8 cellular contexts compared by ENCODE assay signal in the genomic region with DNA sequence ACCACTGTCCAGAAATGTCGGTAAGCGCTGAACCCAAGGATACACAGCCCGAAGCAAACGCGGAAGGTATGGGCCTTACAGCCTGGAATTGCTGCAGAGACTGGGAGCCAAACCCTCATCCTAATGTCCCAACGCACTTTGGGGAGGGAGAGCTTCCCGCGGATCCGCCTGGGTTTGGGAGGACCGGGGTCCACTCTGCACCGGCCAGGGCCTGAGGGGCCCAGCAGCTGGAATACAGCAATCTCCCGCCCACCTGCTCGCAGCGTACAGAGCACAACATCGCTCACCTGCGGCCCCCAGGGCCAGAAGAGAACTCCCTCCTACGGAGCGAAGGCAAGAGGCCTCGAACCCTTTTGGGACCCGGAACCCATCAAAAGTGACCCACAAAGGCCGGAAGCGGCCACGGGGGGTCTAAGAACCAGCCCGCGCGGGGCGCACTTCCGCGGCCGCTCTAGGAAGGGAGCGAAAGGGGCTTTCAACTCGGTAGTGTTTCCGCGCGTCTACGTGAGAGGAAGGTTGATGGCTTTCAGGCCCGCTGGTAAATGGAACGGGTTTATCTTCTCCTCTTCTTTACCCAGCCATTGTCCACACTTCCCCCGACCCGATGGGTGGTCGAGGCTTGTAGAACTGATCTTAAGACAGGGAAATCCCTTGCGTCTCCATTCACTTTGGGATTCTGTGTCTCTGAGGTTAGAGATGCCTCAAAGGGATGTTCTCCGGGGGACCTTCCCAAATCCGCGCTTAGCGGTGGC. TPM values are rescaled to one million over a fixed set of nuclear protein-coding genes. Genes with fewer than 3 reads are reported as not detected.
DNase-seq lines count a peak whose midpoint lies in the region; ATAC-seq and TF ChIP-seq lines count a peak whose summit lies in the region.

A gene (minus strand): TSS at position 378 of the 752 bp plus-strand sequence. CDS start 1,342 bp downstream, outside the sequence.

- no peaks in the 10 kb centered on the region for H3K9me3 ChIP-seq in mesodermal cell (ENCODE audit: control insufficient read depth, low read length)

- H3K4me1 ChIP-seq in mesodermal cell (ENCODE audit: control insufficient read depth, insufficient read depth, low read length, poor library complexity, severe bottlenecking) = peaks cover 5% of the 10 kb centered on the region

- CTCF ChIA-PET in activated CD8-positive, alpha-beta memory T cell treated with anti-CD3 and anti-CD28 coated beads, Interleukin-2, amount 10 ng/mL, durations not matched to agents 7 days and 5 days (lab: Charles Lee) = interaction anchor here (0.8 to 0.9 kb wide), 2 partner anchors 133 to 258 kb away, joined by 3 to 4 read pairs; a partner anchor contains a TSS

- peaks cover 36% of the 10 kb centered on the region for H3K36me3 ChIP-seq in mesodermal cell (ENCODE audit: control insufficient read depth, insufficient read depth, low read length)

- ATAC-seq in GM19023 (IDR thresholded peaks at IDR 0.05; ENCODE audit: unreplicated experiment) (peak; percentile 90), HG03280 (IDR thresholded peaks at IDR 0.05; ENCODE audit: unreplicated experiment) (peak; percentile 83)
- ATAC-seq in activated CD8-positive, alpha-beta memory T cell treated with anti-CD3 and anti-CD28 coated beads, Interleukin-2, amount 10 ng/mL, durations not matched to agents 7 days and 5 days = peak; percentile 93

- H3K27me3 Mint-ChIP-seq in activated CD8-positive, alpha-beta memory T cell treated with anti-CD3 and anti-CD28 coated beads, Interleukin-2, amount 10 ng/mL, durations not matched to agents 7 days and 5 days = peaks cover 26% of the 10 kb centered on the region
- H3K27me3 Mint-ChIP-seq in endothelial cell (ENCODE audit: unreplicated experiment) = peaks cover 2% of the 10 kb centered on the region

- peak within 1 kb of the TSS; percentile 92 for H3K27ac Mint-ChIP-seq in activated CD8-positive, alpha-beta memory T cell treated with anti-CD3 and anti-CD28 coated beads, Interleukin-2, amount 10 ng/mL, durations not matched to agents 7 days and 5 days
- H3K27ac Mint-ChIP-seq in endothelial cell (ENCODE audit: unreplicated experiment) = peak within 1 kb of the TSS; percentile 95

- H3K9me3 Mint-ChIP-seq in activated CD8-positive, alpha-beta memory T cell treated with anti-CD3 and anti-CD28 coated beads, Interleukin-2, amount 10 ng/mL, durations not matched to agents 7 days and 5 days (ENCODE audit: low read depth) = peaks cover 3% of the 10 kb centered on the region
- H3K9me3 Mint-ChIP-seq in endothelial cell (ENCODE audit: unreplicated experiment) = no peaks in the 10 kb centered on the region

- H3K4me3 Mint-ChIP-seq in activated CD8-positive, alpha-beta memory T cell treated with anti-CD3 and anti-CD28 coated beads, Interleukin-2, amount 10 ng/mL, durations not matched to agents 7 days and 5 days = peak within 1 kb of the TSS; percentile 87
- H3K4me3 Mint-ChIP-seq in endothelial cell (ENCODE audit: unreplicated experiment) = peak within 1 kb of the TSS; percentile 96

- peak; percentile 84 for TF ChIP-seq CTCF in AG09309 (IDR thresholded peaks at IDR 0.05; ENCODE audit: control insufficient read depth, insufficient read depth, low read depth, low read length, missing control alignments)
- TF ChIP-seq CTCF in endothelial cell (IDR thresholded peaks at IDR 0.05; ENCODE audit: unreplicated experiment) = no peak

- DNase-seq in AG09309 (ENCODE audit: low read depth) = peak; percentile 41
- DNase-seq in NCI-H748 treated with DMSO at 0.1 percent for 48 hours (lab: John Stamatoyannopoulos, UW) = peak; percentile 91
- peak; percentile 90 for DNase-seq in activated CD8-positive, alpha-beta memory T cell treated with anti-CD3 and anti-CD28 coated beads, Interleukin-2, amount 10 ng/mL, durations not matched to agents 7 days and 5 days
- peak; percentile 80 for DNase-seq in endothelial cell (ENCODE audit: low spot score)
- peak; percentile 76 for DNase-seq in stimulated activated CD8-positive, alpha-beta memory T cell treated with anti-CD3 and anti-CD28 coated beads, Interleukin-15, amount 100 ng/mL, for 1 hour (ENCODE audit: low read depth)

- WGBS in mesodermal cell (ENCODE audit: insufficient coverage in 2 of 2), 2 experiments = 0% methylated on average over 28 to 33 of the region's 46 CpGs

- H3K4me1 Mint-ChIP-seq in activated CD8-positive, alpha-beta memory T cell treated with anti-CD3 and anti-CD28 coated beads, Interleukin-2, amount 10 ng/mL, durations not matched to agents 7 days and 5 days = peaks cover 44% of the 10 kb centered on the region
- peaks cover 25% of the 10 kb centered on the region for H3K4me1 Mint-ChIP-seq in endothelial cell (ENCODE audit: unreplicated experiment)

- H3K27ac ChIP-seq in mesodermal cell (ENCODE audit: low read depth, low read length, severe bottlenecking) = peak within 1 kb of the TSS; percentile 68

- peaks cover 40% of the 10 kb centered on the region for H3K36me3 Mint-ChIP-seq in activated CD8-positive, alpha-beta memory T cell treated with anti-CD3 and anti-CD28 coated beads, Interleukin-2, amount 10 ng/mL, durations not matched to agents 7 days and 5 days
- H3K36me3 Mint-ChIP-seq in endothelial cell (ENCODE audit: low read depth, unreplicated experiment) = peaks cover 18% of the 10 kb centered on the region

- peak within 1 kb of the TSS; percentile 69 for H3K4me3 ChIP-seq in AG09309 (ENCODE audit: control insufficient read depth, low read depth, low read length)
- peak within 1 kb of the TSS; percentile 86 for H3K4me3 ChIP-seq in mesodermal cell (ENCODE audit: extremely low read depth, insufficient read depth, low read length, poor library complexity, severe bottlenecking)

RNA-seq across cellular contexts. Expression of the gene that starts here (rescaled TPM):
- total RNA-seq in activated CD8-positive, alpha-beta memory T cell treated with anti-CD3 and anti-CD28 coated beads, Interleukin-2, amount 10 ng/mL, durations not matched to agents 7 days and 5 days = 1 to 10 TPM; 7.1 to 7.9 TPM
- total RNA-seq in endothelial cell (ENCODE audit: unreplicated experiment) = 9.5 TPM
- polyA plus RNA-seq in mesodermal cell (2013, experiment 1 of 2) = 7.1 TPM
- 7.5 TPM for polyA plus RNA-seq in mesodermal cell (2013, experiment 2 of 2)

Comparison
In these comparisons a context has a peak if more than half of its experiments do, and no peak if none do; other contexts are left out.
1. Peak in every context shown above with its lines: DNase-seq, ATAC-seq, H3K4me3 ChIP-seq and H3K27ac ChIP-seq.
2. DNase-seq: peak in every context shown above with its lines; median percentile 91 in NCI-H748 treated with DMSO at 0.1 percent for 48 hours; 90 in activated CD8-positive, alpha-beta memory T cell treated with anti-CD3 and anti-CD28 coated beads, Interleukin-2, amount 10 ng/mL, durations not matched to agents 7 days and 5 days; 80 in endothelial cell; 76 in stimulated activated CD8-positive, alpha-beta memory T cell treated with anti-CD3 and anti-CD28 coated beads, Interleukin-15, amount 100 ng/mL, for 1 hour; 41 in AG09309.